Comparison of ENCODE assay signal across 18 cellular contexts in the genomic region with DNA sequence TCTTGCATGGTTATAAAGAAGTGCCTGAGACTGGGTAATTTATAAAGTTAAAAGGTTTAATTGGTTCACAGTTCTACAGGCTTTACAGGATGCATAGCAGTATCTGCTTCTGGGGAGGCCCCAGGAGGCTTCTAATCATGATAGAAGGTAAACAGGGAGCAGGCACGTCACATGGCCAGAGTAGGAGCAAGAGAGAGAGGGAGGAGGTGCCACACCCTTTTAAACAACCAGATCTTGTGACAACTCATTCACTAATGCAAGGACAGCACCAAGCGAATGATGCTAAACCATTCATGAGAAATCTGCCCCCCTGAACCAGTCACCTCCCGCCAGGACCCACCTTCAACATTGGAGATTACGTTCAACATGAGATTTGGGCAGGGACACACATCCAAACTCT.
DNase-seq lines count a peak whose midpoint lies in the region; ATAC-seq, FAIRE-seq and TF ChIP-seq lines count a peak whose summit lies in the region.
"Had no signal": no experiment of that assay in that cellular context is flagged by ENCODE, and none has a peak within 500 bp of the region (broad histone marks: within the 10 kb centered on the region; RNA-seq: fewer than 3 reads in every experiment).

No MANE protein-coding gene starts in this region.

- no TSS peak for BruUV-seq in K562 (replicated peaks; lab: Mats Ljungman, UMichigan)

- peak; percentile 3 for DNase-seq in NCI-H748 (lab: John Stamatoyannopoulos, UW; ENCODE audit: unreplicated experiment)
- no peak for DNase-seq in NCI-H748 treated with DMSO at 0.1 percent for 48 hours (lab: John Stamatoyannopoulos, UW)
- peak in 1 of 4 experiments; percentile 37 for DNase-seq in K562 (ENCODE audit: extremely low read depth in 1 of 4, low spot score in 3 of 4)
- peak; percentile 57 for DNase-seq in mesendoderm
- DNase-seq in HUDEP-2 (lab: John Stamatoyannopoulos, UW; ENCODE audit: unreplicated experiment in 76 of 76): no peak
- DNase-seq: AML-193; CD4-positive, alpha-beta T cell; DMS153; DMS79; GDM1 had no signal

- ATAC-seq in K562 (peak; percentile 73), GM18511 (IDR thresholded peaks at IDR 0.05; ENCODE audit: unreplicated experiment) (no peak), GM18907 (IDR thresholded peaks at IDR 0.05; ENCODE audit: unreplicated experiment) (no peak)
- ATAC-seq: A549 had no signal

- H3K27ac ChIP-seq in K562 (ENCODE audit: extremely low read depth, low read depth, low read length): no peak overlapping the region
- no peak overlapping the region for H3K27ac ChIP-seq in mesendoderm (ENCODE audit: low read depth, low read length)
- H3K27ac ChIP-seq: 22Rv1, A549, C4-2B had no signal

- H4K5ac ChIP-seq in mesendoderm (ENCODE audit: low read length): no peak overlapping the region

- intact Hi-C loops in K562 (cut with micrococcal nuclease): no loop called here

- no peak overlapping the region for H3K4ac ChIP-seq in mesendoderm (ENCODE audit: low read depth, low read length)

- POLR2A ChIA-PET in K562 (lab: Yijun Ruan, JAX): interaction anchor here (0.5 to 1.6 kb wide), 2 partner anchors 18 to 60 kb away, joined by 3 to 4 read pairs; no protein-coding TSS in a partner anchor

- no peak overlapping the region for H4K8ac ChIP-seq in mesendoderm (ENCODE audit: low read depth, low read length)

- no peak for TF ChIP-seq EP300 in K562 (IDR thresholded peaks at IDR 0.05; ENCODE audit: low read length)

- FAIRE-seq in K562 (lab: Jason Lieb, UNC): no peak
- FAIRE-seq: A549, GM12892, GM18507 had no signal

- no peak overlapping the region for H3K9ac ChIP-seq in K562 (ENCODE audit: insufficient read depth in 1 of 2, low read depth in 2 of 2, low read length in 2 of 2)
- no peak overlapping the region for H3K9ac ChIP-seq in mesendoderm (ENCODE audit: low read length)

- H2AFZ ChIP-seq in K562 (ENCODE audit: low read depth, low read length): no peak overlapping the region

- no peak overlapping the region for H3K4me3 ChIP-seq in K562
- no peak overlapping the region for H3K4me3 ChIP-seq in mesendoderm (ENCODE audit: low read length)
- H3K4me3 ChIP-seq: A549, HAP-1 had no signal

- H2AK5ac ChIP-seq in mesendoderm (ENCODE audit: low read length): no peak overlapping the region

- peaks cover 0 to 21% of the 10 kb centered on the region in 2 experiments; a peak in 4 of 5 replicates for H3K4me1 ChIP-seq in K562 (replicated peaks in 1 of 2; ENCODE audit: control insufficient read depth in 2 of 2, insufficient read depth in 2 of 2, low read length in 2 of 2)
- H3K4me1 ChIP-seq in mesendoderm (ENCODE audit: control insufficient read depth, low read depth, low read length): peaks cover 2% of the 10 kb centered on the region
- H3K4me1 ChIP-seq: A549, HAP-1 had no signal

- H3K4me2 ChIP-seq in K562 (ENCODE audit: insufficient read depth, low read length): no peak overlapping the region
- H3K4me2 ChIP-seq in mesendoderm (ENCODE audit: low read length): no peak overlapping the region
- H3K4me2 ChIP-seq: A549 had no signal

- H3K18ac ChIP-seq in mesendoderm (ENCODE audit: low read length): no peak overlapping the region

- H2BK5ac ChIP-seq in mesendoderm (ENCODE audit: low read length): no peak overlapping the region

- H4K20me1 ChIP-seq in K562 (replicated peaks; ENCODE audit: control insufficient read depth, insufficient read depth, low read length): no peaks in the 10 kb centered on the region

- H2BK120ac ChIP-seq in mesendoderm (ENCODE audit: low read depth, low read length): no peak overlapping the region

- TF ChIP-seq CTCF in K562 (IDR thresholded peaks at IDR 0.05 in 2 of 3, conservative IDR thresholded peaks at IDR 0.05 in 1 of 3; ENCODE audit: insufficient read depth in 2 of 3, low read depth in 1 of 3, low read length in 3 of 3): no peak

- H3K56ac ChIP-seq in mesendoderm (ENCODE audit: low read length): no peak overlapping the region

- H3K23ac ChIP-seq in mesendoderm (ENCODE audit: low read length): no peak overlapping the region

- H3K36me3 ChIP-seq in K562 (ENCODE audit: control insufficient read depth, insufficient read depth, low read length) (no peaks in the 10 kb centered on the region), mesendoderm (ENCODE audit: control insufficient read depth, insufficient read depth, low read length) (no peaks in the 10 kb centered on the region)
- H3K36me3 ChIP-seq: HAP-1 had no signal

- in situ Hi-C loops in K562 (cut with MboI): no loop called here

- H3K79me2 ChIP-seq in K562 (ENCODE audit: control insufficient read depth, insufficient read depth, low read length) (no peaks in the 10 kb centered on the region), mesendoderm (ENCODE audit: control insufficient read depth, insufficient read depth, low read length) (no peaks in the 10 kb centered on the region)

- CTCF ChIA-PET in K562 (lab: Yijun Ruan, JAX; ENCODE audit: low intra/inter-chr PET ratio): no interaction called here

- no peaks in the 10 kb centered on the region for H3K9me3 ChIP-seq in K562 (replicated peaks; ENCODE audit: control insufficient read depth, insufficient read depth, low read depth, low read length)
- H3K9me3 ChIP-seq: A549, HAP-1 had no signal

- no peak overlapping the region for H2BK15ac ChIP-seq in mesendoderm (replicated peaks; ENCODE audit: low read depth)

- WGBS in K562 (ENCODE audit: insufficient coverage, low coverage, missing lambda C conversion rate): 19% methylated on average over 4 of the region's 4 CpGs
- no CpG with 5 or more reads among the region's 4 CpGs for WGBS in mesendoderm (ENCODE audit: extremely low coverage, insufficient coverage, low lambda C conversion rate)

- no peak for TF ChIP-seq RAD21 in K562 (CRISPR knock-in tag; conservative IDR thresholded peaks at IDR 0.05 in 1 of 2, IDR thresholded peaks at IDR 0.05 in 1 of 2)

- H3K9me1 ChIP-seq in K562 (ENCODE audit: control insufficient read depth, insufficient read depth, low read length): no peaks in the 10 kb centered on the region

- no peaks in the 10 kb centered on the region for H3K79me1 ChIP-seq in mesendoderm (ENCODE audit: low read length)

- H3K27me3 ChIP-seq in K562 (ENCODE audit: control insufficient read depth in 2 of 2, insufficient read depth in 2 of 2, low read length in 2 of 2) (no peaks in the 10 kb centered on the region; a peak in 1 of 5 replicates), mesendoderm (ENCODE audit: insufficient read depth, low read length, poor library complexity) (no peaks in the 10 kb centered on the region)

- no peak for TF ChIP-seq POLR2A in K562 (conservative IDR thresholded peaks at IDR 0.05)

TF ChIP-seq in K562, 482 proteins besides CTCF, POLR2A, EP300 and RAD21 (continues in another document):
- TF ChIP-seq FOXA3 (CRISPR knock-in tag; conservative IDR thresholded peaks at IDR 0.05 in 1 of 2, IDR thresholded peaks at IDR 0.05 in 1 of 2): peak in 1 of 2 experiments; percentile 70; a peak in 2 of 4 replicates
- TF ChIP-seq CTBP1 (IDR thresholded peaks at IDR 0.05; ENCODE audit: borderline replicate concordance): peak; percentile 80
- no peak for TF ChIP-seq CHD4 (IDR thresholded peaks at IDR 0.05; ENCODE audit: insufficient read depth, insufficient replicate concordance, low read depth, low read length, poor library complexity, severe bottlenecking)
- peak; percentile 29; the same call in 1 of the 2 replicates for TF ChIP-seq MITF (IDR thresholded peaks at IDR 0.05)
- TF ChIP-seq FOXK2 (conservative IDR thresholded peaks at IDR 0.05 in 1 of 2, IDR thresholded peaks at IDR 0.05 in 1 of 2; ENCODE audit: low read depth in 2 of 2): peak; percentile 80 to 88
- TF ChIP-seq FOXJ2 (tag; IDR thresholded peaks at IDR 0.05): 0 out of 2 replicates have a peak, but pooled peaks have one; percentile 28
- peak; percentile 44; the same call in 1 of the 2 replicates for TF ChIP-seq USF1 (CRISPR knock-in tag; IDR thresholded peaks at IDR 0.05)
- 0 out of 2 replicates have a peak, but pooled peaks have one; percentile 26 for TF ChIP-seq ZNF766 (CRISPR knock-in tag; conservative IDR thresholded peaks at IDR 0.05)
- TF ChIP-seq, protein P1, sequence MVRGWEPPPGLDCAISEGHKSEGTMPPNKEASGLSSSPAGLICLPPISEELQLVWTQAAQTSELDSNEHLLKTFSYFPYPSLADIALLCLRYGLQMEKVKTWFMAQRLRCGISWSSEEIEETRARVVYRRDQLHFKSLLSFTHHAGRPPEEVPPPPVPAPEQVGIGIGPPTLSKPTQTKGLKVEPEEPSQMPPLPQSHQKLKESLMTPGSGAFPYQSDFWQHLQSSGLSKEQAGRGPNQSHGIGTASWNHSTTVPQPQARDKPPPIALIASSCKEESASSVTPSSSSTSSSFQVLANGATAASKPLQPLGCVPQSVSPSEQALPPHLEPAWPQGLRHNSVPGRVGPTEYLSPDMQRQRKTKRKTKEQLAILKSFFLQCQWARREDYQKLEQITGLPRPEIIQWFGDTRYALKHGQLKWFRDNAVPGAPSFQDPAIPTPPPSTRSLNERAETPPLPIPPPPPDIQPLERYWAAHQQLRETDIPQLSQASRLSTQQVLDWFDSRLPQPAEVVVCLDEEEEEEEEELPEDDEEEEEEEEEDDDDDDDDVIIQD (CRISPR knock-in tag; IDR thresholded peaks at IDR 0.05): no peak
- TF ChIP-seq ZNF24 (IDR thresholded peaks at IDR 0.05): peak; percentile 72; the same call in 1 of the 2 replicates
- TF ChIP-seq RCOR1 (IDR thresholded peaks at IDR 0.05; ENCODE audit: borderline replicate concordance in 1 of 2, low read depth in 2 of 2, low read length in 2 of 2): peak in 1 of 2 experiments; percentile 41; a peak in 1 of 4 replicates
- peak; percentile 73; the same call in 1 of the 2 replicates for TF ChIP-seq KLF1 (tag; IDR thresholded peaks at IDR 0.05)
- peak; percentile 51; the same call in 1 of the 2 replicates for TF ChIP-seq RAD51 (IDR thresholded peaks at IDR 0.05; ENCODE audit: borderline replicate concordance, low read depth)

Comparison
In these comparisons a context has a peak if more than half of its experiments do, and no peak if none do; other contexts are left out.
1. DNase-seq: peak in NCI-H748 (single experiment) and mesendoderm (single experiment); none in NCI-H748 treated with DMSO at 0.1 percent for 48 hours (single experiment) and HUDEP-2 (0 of 76).